Comparison of ENCODE assay signal across 8 cellular contexts in the genomic region with DNA sequence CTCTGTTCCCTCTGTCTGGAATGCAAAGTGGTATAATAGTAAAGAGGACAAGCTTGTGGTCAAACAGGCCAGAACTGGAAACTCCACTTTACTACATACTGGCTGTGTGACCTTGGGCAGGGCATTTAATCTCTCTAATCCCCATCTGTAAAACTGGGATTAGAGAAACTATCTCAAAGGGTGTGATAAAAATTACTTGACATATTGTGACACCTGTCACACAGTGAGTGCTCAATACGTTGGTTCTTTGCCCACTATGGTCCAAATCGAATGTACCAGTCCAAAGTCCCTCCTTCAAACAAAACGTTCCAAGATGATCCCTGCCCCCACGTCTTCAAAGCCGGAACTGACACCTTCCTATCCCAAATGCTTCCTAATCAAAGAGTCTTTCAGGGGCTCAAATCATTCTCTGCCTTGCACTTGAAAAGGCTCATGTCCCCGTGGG. TPM values are rescaled to one million over a fixed set of nuclear protein-coding genes. Genes with fewer than 3 reads are reported as not detected.
DNase-seq lines count a peak whose midpoint lies in the region; ATAC-seq, FAIRE-seq and TF ChIP-seq lines count a peak whose summit lies in the region.

No MANE protein-coding gene starts in this region.

- H3K4me1 ChIP-seq in HUES64 (ENCODE audit: insufficient read depth, low read length) (peaks cover 19% of the 10 kb centered on the region), muscle layer of duodenum (ENCODE audit: control insufficient read depth in 1 of 2, insufficient read depth in 2 of 2, low read length in 2 of 2) (peaks cover 8% of the 10 kb centered on the region in 2 donors)

- H3K27ac ChIP-seq in HUES64 (ENCODE audit: low read depth, low read length) (peak overlapping the region; percentile 100), muscle layer of duodenum (ENCODE audit: low read length) (peak overlapping the region; percentile 91)

- no peak for DNase-seq in AG04449 (ENCODE audit: low read depth, low spot score)
- no peak for DNase-seq in cardiac fibroblast (ENCODE audit: low read depth in 2 of 2)
- DNase-seq in mesenteric fat pad (ENCODE audit: low spot score): no peak
- no peak for DNase-seq in GM20000 (ENCODE audit: low spot score)
- DNase-seq in GM19239 (ENCODE audit: insufficient read length, low spot score): no peak

- TF ChIP-seq CTCF in AG04449 (IDR thresholded peaks at IDR 0.05; ENCODE audit: insufficient read depth, low read length, missing control alignments) (no peak), cardiac fibroblast (IDR thresholded peaks at IDR 0.05; ENCODE audit: low read depth, low read length) (no peak), GM20000 (IDR thresholded peaks at IDR 0.05; ENCODE audit: extremely low read depth, missing control alignments) (no peak)

- H3K9me3 ChIP-seq in HUES64 (ENCODE audit: insufficient read depth, low read depth, low read length) (no peaks in the 10 kb centered on the region), muscle layer of duodenum (ENCODE audit: control insufficient read depth in 1 of 2, low read length in 2 of 2) (no peaks in the 10 kb centered on the region)

- peak overlapping the region; percentile 76 for H3K4me3 ChIP-seq in AG04449 (ENCODE audit: low read depth, low read length)
- H3K4me3 ChIP-seq in HUES64 (ENCODE audit: low read length): peak overlapping the region; percentile 66
- peak overlapping the region; percentile 61 to 70 for H3K4me3 ChIP-seq in cardiac fibroblast (replicated peaks in 1 of 2; ENCODE audit: low read depth in 2 of 2, low read length in 2 of 2)
- H3K4me3 ChIP-seq in muscle layer of duodenum (ENCODE audit: low read depth in 1 of 2, low read length in 2 of 2): peak overlapping the region; percentile 84 to 97

- WGBS in HUES64: 75% methylated on average over 6 of the region's 6 CpGs

- H3K27me3 ChIP-seq in HUES64 (ENCODE audit: insufficient read depth, low read length) (no peaks in the 10 kb centered on the region), muscle layer of duodenum (ENCODE audit: low read depth, low read length) (no peaks in the 10 kb centered on the region)

- CTCF ChIA-PET in AG04449 (lab: Yijun Ruan, JAX): interaction anchor here (0.7 to 3.1 kb wide), 6 partner anchors 16 to 65 kb away, joined by 3 to 18 read pairs (median 6); a partner anchor contains a TSS

- no peak for FAIRE-seq in GM19239 (lab: Jason Lieb, UNC)

- ATAC-seq in HG03571 (IDR thresholded peaks at IDR 0.05; ENCODE audit: unreplicated experiment): no peak

- H3K9ac ChIP-seq in HUES64 (ENCODE audit: low read depth, low read length): peak overlapping the region; percentile 79; the same call in 1 of the 2 replicates

- POLR2A ChIA-PET in AG04449 (lab: Yijun Ruan, JAX): interaction anchor here (1.3 kb wide), 1 partner anchor 59 kb away, joined by 4 read pairs; no protein-coding TSS in a partner anchor

- H3K36me3 ChIP-seq in HUES64 (ENCODE audit: insufficient read depth, low read length) (peaks cover 13% of the 10 kb centered on the region; the same call in 1 of the 2 replicates), muscle layer of duodenum (ENCODE audit: control insufficient read depth in 1 of 2, insufficient read depth in 2 of 2, low read length in 2 of 2) (peaks cover 12 to 19% of the 10 kb centered on the region in 2 donors)

RNA-seq across cellular contexts. Expression of a gene that starts 0.7 kb away (rescaled TPM):
- polyA plus RNA-seq in HUES64 (2013, experiment 1 of 2): 10.3 TPM
- polyA plus RNA-seq in HUES64 (2013, experiment 2 of 2): 8.7 TPM
- 13.6 TPM for total RNA-seq in mesenteric fat pad

RNA-seq across cellular contexts. Expression of a gene that starts 12.7 kb away (rescaled TPM):
- polyA plus RNA-seq in HUES64 (2013, experiment 1 of 2): 138 TPM
- 104 TPM for polyA plus RNA-seq in HUES64 (2013, experiment 2 of 2)
- 21.9 TPM for total RNA-seq in mesenteric fat pad

RNA-seq across cellular contexts. Expression of a gene that starts 18.9 kb away (rescaled TPM):
- 2.9 TPM for polyA plus RNA-seq in HUES64 (2013, experiment 1 of 2)
- polyA plus RNA-seq in HUES64 (2013, experiment 2 of 2): 1.9 TPM
- 0.35 TPM for total RNA-seq in mesenteric fat pad

RNA-seq across cellular contexts. Expression of a gene that starts 22.0 kb away (rescaled TPM):
- polyA plus RNA-seq in HUES64 (2013, experiment 1 of 2): 0.40 TPM
- polyA plus RNA-seq in HUES64 (2013, experiment 2 of 2): 0.32 TPM
- 0.64 TPM for total RNA-seq in mesenteric fat pad

RNA-seq across cellular contexts. Expression of a gene that starts 43.2 kb away (rescaled TPM):
- polyA plus RNA-seq in HUES64 (2013, experiment 1 of 2): 29.9 TPM
- polyA plus RNA-seq in HUES64 (2013, experiment 2 of 2): 42.8 TPM
- total RNA-seq in mesenteric fat pad: 36.4 TPM
